ENCODE assay signal across 11 cellular contexts in the genomic region with DNA sequence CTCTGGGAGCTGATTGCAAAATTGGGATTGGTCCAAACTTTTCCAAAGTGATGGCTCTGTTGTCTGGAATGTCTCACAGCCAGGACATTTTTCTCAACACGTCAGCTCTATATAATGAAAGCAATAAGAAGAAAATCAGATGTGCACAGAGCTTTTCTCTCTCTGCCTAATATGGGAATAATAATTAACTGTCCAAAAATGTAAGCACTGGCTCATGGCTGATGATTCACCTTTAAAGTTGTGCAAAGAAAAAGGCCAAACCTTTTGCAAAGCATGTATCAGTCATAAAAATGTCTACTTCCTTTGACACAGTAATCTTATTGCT. TPM values are rescaled to one million over a fixed set of nuclear protein-coding genes. Genes with fewer than 3 reads are reported as not detected.
DNase-seq lines count a peak whose midpoint lies in the region; ATAC-seq, FAIRE-seq and TF ChIP-seq lines count a peak whose summit lies in the region.
"Had no signal": no experiment of that assay in that cellular context is flagged by ENCODE, and none has a peak within 500 bp of the region (broad histone marks: within the 10 kb centered on the region; RNA-seq: fewer than 3 reads in every experiment).

No MANE protein-coding gene starts in this region.

- TF ChIP-seq POLR2A in A549 (IDR thresholded peaks at IDR 0.05; ENCODE audit: low read length) = no peak

- ATAC-seq in A549 (peak; percentile 86 to 88), GM18870 (IDR thresholded peaks at IDR 0.05; ENCODE audit: unreplicated experiment) (no peak), HG02840 (IDR thresholded peaks at IDR 0.05; ENCODE audit: low FRiP score, unreplicated experiment) (no peak)

- H3K36me3 ChIP-seq in astrocyte (ENCODE audit: insufficient read depth, low read length) (no peaks in the 10 kb centered on the region), kidney epithelial cell (ENCODE audit: control insufficient read depth, insufficient read depth, low read length) (no peaks in the 10 kb centered on the region), Caco-2 (ENCODE audit: control insufficient read depth, insufficient read depth, low read length) (no peaks in the 10 kb centered on the region; the same call in 1 of the 2 replicates)

- FAIRE-seq in A549 (lab: Jason Lieb, UNC) = peak; percentile 93
- FAIRE-seq in astrocyte (lab: Jason Lieb, UNC) = peak; percentile 89

- CTCF ChIA-PET in A549 (lab: Yijun Ruan, JAX) = interaction anchor here (0.6 to 2.4 kb wide), 4 partner anchors 12 to 109 kb away, joined by 5 to 10 read pairs (median 8); no protein-coding TSS in a partner anchor
- CTCF ChIA-PET in Caco-2 (lab: Charles Lee) = no interaction called here

- H3K4me1 ChIP-seq in A549 = peaks cover 90% of the 10 kb centered on the region
- H3K4me1 ChIP-seq in astrocyte (ENCODE audit: insufficient read depth, low read length) = peaks cover 34% of the 10 kb centered on the region
- peaks cover 41% of the 10 kb centered on the region for H3K4me1 ChIP-seq in Caco-2

- H3K27me3 Mint-ChIP-seq in astrocyte (ENCODE audit: low read depth, unreplicated experiment) (no peaks in the 10 kb centered on the region), Caco-2 (ENCODE audit: insufficient read depth, unreplicated experiment) (no peaks in the 10 kb centered on the region)

- peak; percentile 34 to 71; a peak in 4 of 5 replicates for TF ChIP-seq RAD21 in A549 (conservative IDR thresholded peaks at IDR 0.05 in 1 of 2, IDR thresholded peaks at IDR 0.05 in 1 of 2)

- no peaks in the 10 kb centered on the region for H3K79me2 ChIP-seq in astrocyte (ENCODE audit: insufficient read depth, low read length)

- TF ChIP-seq EP300 in A549 (IDR thresholded peaks at IDR 0.05) = peak; percentile 95 to 96

- H3K36me3 Mint-ChIP-seq in astrocyte (ENCODE audit: low read depth, unreplicated experiment) = no peaks in the 10 kb centered on the region
- no peaks in the 10 kb centered on the region for H3K36me3 Mint-ChIP-seq in Caco-2 (ENCODE audit: insufficient read depth, unreplicated experiment)

- H3K27ac ChIP-seq in A549 = peak overlapping the region; percentile 88 to 95
- peak overlapping the region; percentile 51 for H3K27ac ChIP-seq in astrocyte (ENCODE audit: low read depth, low read length)

- H3K27ac Mint-ChIP-seq in astrocyte (ENCODE audit: unreplicated experiment) (peak overlapping the region; percentile 93), Caco-2 (ENCODE audit: unreplicated experiment) (no peak overlapping the region)

- no peak overlapping the region for H3K4me3 Mint-ChIP-seq in astrocyte (ENCODE audit: unreplicated experiment)
- no peak overlapping the region for H3K4me3 Mint-ChIP-seq in Caco-2 (ENCODE audit: unreplicated experiment)

- TF ChIP-seq CTCF in A549 (IDR thresholded peaks at IDR 0.05) (no peak), HFF-Myc (IDR thresholded peaks at IDR 0.05; ENCODE audit: low read depth, low read length, missing control alignments) (no peak), astrocyte (IDR thresholded peaks at IDR 0.05; ENCODE audit: insufficient read depth, low read depth, low read length) (no peak), kidney epithelial cell (IDR thresholded peaks at IDR 0.05; ENCODE audit: insufficient read depth, low read length, poor library complexity, severe bottlenecking) (no peak), Caco-2 (IDR thresholded peaks at IDR 0.05; ENCODE audit: insufficient read depth in 1 of 2, low read depth in 1 of 2, low read length in 1 of 2, severe bottlenecking in 1 of 2, unreplicated experiment in 1 of 2) (no peak)

- H3K4me2 ChIP-seq in A549 (peak overlapping the region; percentile 80), astrocyte (ENCODE audit: low read length) (peak overlapping the region; percentile 65)

- no TSS peak for BruUV-seq in Caco-2 (replicated peaks; lab: Mats Ljungman, UMichigan)

- H3K4me3 ChIP-seq in A549 = no peak overlapping the region
- no peak overlapping the region for H3K4me3 ChIP-seq in HFF-Myc (replicated peaks; ENCODE audit: low read depth, low read length)
- H3K4me3 ChIP-seq in astrocyte (ENCODE audit: insufficient read depth, low read depth, low read length) = no peak overlapping the region
- H3K4me3 ChIP-seq in kidney epithelial cell (ENCODE audit: low read depth, low read length) = no peak overlapping the region
- no peak overlapping the region for H3K4me3 ChIP-seq in Caco-2 (ENCODE audit: low read depth, low read length)

- H4K20me1 ChIP-seq in astrocyte (ENCODE audit: insufficient read depth, low read length) = no peaks in the 10 kb centered on the region

- intact Hi-C loops in Caco-2 (cut with micrococcal nuclease; ENCODE audit: unreplicated experiment) = no loop called here

- no peaks in the 10 kb centered on the region for H3K27me3 ChIP-seq in astrocyte (ENCODE audit: insufficient read depth, low read length)
- H3K27me3 ChIP-seq in kidney epithelial cell (ENCODE audit: control insufficient read depth, insufficient read depth, low read length) = no peaks in the 10 kb centered on the region
- no peaks in the 10 kb centered on the region for H3K27me3 ChIP-seq in Caco-2 (replicated peaks; ENCODE audit: control insufficient read depth, insufficient read depth, low read length)

- POLR2A ChIA-PET in A549 (lab: Yijun Ruan, JAX) = interaction anchor here (0.8 to 1.3 kb wide), 5 partner anchors 11 to 104 kb away, joined by 3 to 8 read pairs (median 4); a partner anchor contains a TSS
- POLR2A ChIA-PET in Caco-2 (lab: Charles Lee) = no interaction called here

- no peak overlapping the region for H3K9ac ChIP-seq in astrocyte (ENCODE audit: low read length)

- H3K9me3 ChIP-seq in A549 (no peaks in the 10 kb centered on the region), astrocyte (ENCODE audit: insufficient read depth, low read depth, low read length) (no peaks in the 10 kb centered on the region), Caco-2 (no peaks in the 10 kb centered on the region)

- DNase-seq in A549 (ENCODE audit: low read depth in 1 of 2, low spot score in 1 of 2) = peak; percentile 81 to 92
- DNase-seq in HFF-Myc (ENCODE audit: extremely low read depth, low read depth) = peak; percentile 84
- peak; percentile 95 for DNase-seq in astrocyte (ENCODE audit: low read depth)
- DNase-seq in kidney epithelial cell (ENCODE audit: low read depth) = peak; percentile 72
- DNase-seq in retina = no peak
- DNase-seq in Caco-2 = no peak
- DNase-seq: cerebellar nuclear complex; stimulated activated CD4-positive, alpha-beta T cell treated with anti-CD3 and anti-CD28 coated beads, Interleukin-4, amount 100 ng/mL, for 4 hours; T-helper 9 cell had no signal

- 3% methylated on average over 1 of the region's 1 CpG for whole genome bisulfite sequencing in A549 (ENCODE audit: missing lambda C conversion rate)

- H2AFZ ChIP-seq in astrocyte (ENCODE audit: low read depth, low read length) = no peak overlapping the region

- H3K4me1 Mint-ChIP-seq in astrocyte (ENCODE audit: low read depth, unreplicated experiment) = peaks cover 35% of the 10 kb centered on the region
- peaks cover 40% of the 10 kb centered on the region for H3K4me1 Mint-ChIP-seq in Caco-2 (ENCODE audit: low read depth, unreplicated experiment)

- H3K9me3 Mint-ChIP-seq in astrocyte (ENCODE audit: unreplicated experiment) (no peaks in the 10 kb centered on the region), Caco-2 (ENCODE audit: unreplicated experiment) (peaks cover 25% of the 10 kb centered on the region)

TF ChIP-seq in A549, 52 proteins besides CTCF, POLR2A, EP300 and RAD21 (continues in another document):
- TF ChIP-seq JUN (IDR thresholded peaks at IDR 0.05) = peak; percentile 95 to 96
- no peak for TF ChIP-seq FOSB (CRISPR knock-in tag; IDR thresholded peaks at IDR 0.05)
- no peak for TF ChIP-seq PHF8 (IDR thresholded peaks at IDR 0.05; ENCODE audit: borderline replicate concordance, low read depth)
- no peak for TF ChIP-seq RCOR1 (IDR thresholded peaks at IDR 0.05; ENCODE audit: low read depth, low read length)
- peak; percentile 89 for TF ChIP-seq ZFP36 (IDR thresholded peaks at IDR 0.05; ENCODE audit: borderline replicate concordance, partially characterized antibody)
- no peak for TF ChIP-seq ZC3H11A (IDR thresholded peaks at IDR 0.05)
- TF ChIP-seq HOXB5 (CRISPR knock-in tag; IDR thresholded peaks at IDR 0.05) = peak; percentile 28; the same call in 1 of the 2 replicates
- peak; percentile 93 to 96 for TF ChIP-seq CEBPB (IDR thresholded peaks at IDR 0.05)
- TF ChIP-seq JUNB (IDR thresholded peaks at IDR 0.05) = peak; percentile 98
- TF ChIP-seq, protein P1, sequence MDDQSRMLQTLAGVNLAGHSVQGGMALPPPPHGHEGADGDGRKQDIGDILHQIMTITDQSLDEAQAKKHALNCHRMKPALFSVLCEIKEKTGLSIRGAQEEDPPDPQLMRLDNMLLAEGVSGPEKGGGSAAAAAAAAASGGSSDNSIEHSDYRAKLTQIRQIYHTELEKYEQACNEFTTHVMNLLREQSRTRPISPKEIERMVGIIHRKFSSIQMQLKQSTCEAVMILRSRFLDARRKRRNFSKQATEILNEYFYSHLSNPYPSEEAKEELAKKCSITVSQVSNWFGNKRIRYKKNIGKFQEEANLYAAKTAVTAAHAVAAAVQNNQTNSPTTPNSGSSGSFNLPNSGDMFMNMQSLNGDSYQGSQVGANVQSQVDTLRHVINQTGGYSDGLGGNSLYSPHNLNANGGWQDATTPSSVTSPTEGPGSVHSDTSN (IDR thresholded peaks at IDR 0.05) = no peak; the same call in 1 of the 2 replicates
- TF ChIP-seq, protein P2, sequence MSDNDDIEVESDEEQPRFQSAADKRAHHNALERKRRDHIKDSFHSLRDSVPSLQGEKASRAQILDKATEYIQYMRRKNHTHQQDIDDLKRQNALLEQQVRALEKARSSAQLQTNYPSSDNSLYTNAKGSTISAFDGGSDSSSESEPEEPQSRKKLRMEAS (IDR thresholded peaks at IDR 0.05) = peak; percentile 81; the same call in 1 of the 2 replicates
- TF ChIP-seq, protein P3, sequence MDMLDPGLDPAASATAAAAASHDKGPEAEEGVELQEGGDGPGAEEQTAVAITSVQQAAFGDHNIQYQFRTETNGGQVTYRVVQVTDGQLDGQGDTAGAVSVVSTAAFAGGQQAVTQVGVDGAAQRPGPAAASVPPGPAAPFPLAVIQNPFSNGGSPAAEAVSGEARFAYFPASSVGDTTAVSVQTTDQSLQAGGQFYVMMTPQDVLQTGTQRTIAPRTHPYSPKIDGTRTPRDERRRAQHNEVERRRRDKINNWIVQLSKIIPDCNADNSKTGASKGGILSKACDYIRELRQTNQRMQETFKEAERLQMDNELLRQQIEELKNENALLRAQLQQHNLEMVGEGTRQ (IDR thresholded peaks at IDR 0.05) = no peak

RNA-seq across cellular contexts. Expression of a gene that starts 30.4 kb away (rescaled TPM):
- 39.1 and 40.8 TPM in 2 replicates for polyA plus RNA-seq in A549 (2011; rRNA removed)
- polyA plus RNA-seq in A549 (2012; cell fraction: cytosol; rRNA removed) = 4.9 and 6.4 TPM in 2 replicates
- polyA plus RNA-seq in A549 (2012; cell fraction: nucleus; rRNA removed) = 6.6 and 7.5 TPM in 2 replicates
- 30.8 to 33.7 TPM (median 31.5 TPM) in 3 replicates for polyA plus RNA-seq in A549 (2017; fragmentation: RNase III; extraction: RNeasy Plus Mini Kit Qiagen cat#74134 plus additional on column Dnase treatment)
- 40.1 and 40.2 TPM in 2 replicates for polyA minus RNA-seq in A549 (2011; rRNA and poly(A)+ RNA removed)
- 36.2 and 39.3 TPM in 2 replicates for total RNA-seq in astrocyte
- total RNA-seq in kidney epithelial cell = 25.3 and 27.6 TPM in 2 replicates
- 31.3 and 32.3 TPM in 2 replicates for total RNA-seq in Caco-2 (2022)

Comparison
In these comparisons a context has a peak if more than half of its experiments do, and no peak if none do; other contexts are left out.
1. ATAC-seq: peak in A549 (2 of 2); none in GM18870 (single experiment) and HG02840 (single experiment).
2. DNase-seq: peak in A549 (2 of 2), HFF-Myc (single experiment), astrocyte (single experiment) and kidney epithelial cell (single experiment); none in retina (single experiment) and Caco-2 (0 of 2).